ENCODE assay signal across 16 cellular contexts in the genomic region with DNA sequence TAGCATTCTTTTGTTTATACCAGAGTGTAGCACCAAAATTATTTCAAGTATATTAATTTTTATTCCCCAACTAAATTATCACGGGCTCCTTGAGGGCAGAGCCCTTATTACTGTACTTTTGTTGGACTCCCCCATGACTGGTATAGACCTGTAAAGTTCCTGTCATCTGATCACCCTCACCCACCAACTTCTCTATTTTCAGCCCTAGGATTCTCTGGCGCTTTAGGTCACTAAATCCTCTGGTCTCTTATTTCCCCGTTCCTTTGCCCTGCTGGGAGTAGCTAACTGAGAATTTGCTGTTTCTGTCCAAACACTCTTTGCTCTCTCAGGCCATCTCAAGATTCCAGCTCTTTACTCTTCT. TPM values are rescaled to one million over a fixed set of nuclear protein-coding genes. Genes with fewer than 3 reads are reported as not detected.
DNase-seq lines count a peak whose midpoint lies in the region; ATAC-seq, FAIRE-seq and TF ChIP-seq lines count a peak whose summit lies in the region.
"Had no signal": no experiment of that assay in that cellular context is flagged by ENCODE, and none has a peak within 500 bp of the region (broad histone marks: within the 10 kb centered on the region; RNA-seq: fewer than 3 reads in every experiment).

No MANE protein-coding gene starts in this region.

- no peak for TF ChIP-seq EP300 in gastroesophageal sphincter (IDR thresholded peaks at IDR 0.05)

- H3K4me1 ChIP-seq in gastroesophageal sphincter, result peaks cover 0 to 12% (median 0%) of the 10 kb centered on the region in 3 donors
- H3K4me1 ChIP-seq: gastrocnemius medialis had no signal

- H3K27ac ChIP-seq in gastroesophageal sphincter, result no peak overlapping the region
- H3K27ac ChIP-seq: gastrocnemius medialis had no signal

- TF ChIP-seq POLR2A in gastroesophageal sphincter (IDR thresholded peaks at IDR 0.05), result no peak

- no peaks in the 10 kb centered on the region for H3K36me3 Mint-ChIP-seq in stimulated activated naive CD8-positive, alpha-beta T cell treated with anti-CD3 and anti-CD28 coated beads, Interleukin-15, Interleukin-2, amounts not matched to agents 100 ng/mL and 50 ng/mL, for 24 hours (ENCODE audit: low read depth)

- peaks cover 28% of the 10 kb centered on the region for H3K4me1 Mint-ChIP-seq in stimulated activated naive CD8-positive, alpha-beta T cell treated with anti-CD3 and anti-CD28 coated beads, Interleukin-15, Interleukin-2, amounts not matched to agents 100 ng/mL and 50 ng/mL, for 24 hours (ENCODE audit: low read depth)
- H3K4me1 Mint-ChIP-seq: endodermal cell had no signal

- TF ChIP-seq CTCF in gastroesophageal sphincter (IDR thresholded peaks at IDR 0.05), result no peak

- no peak overlapping the region for H3K4me3 ChIP-seq in gastroesophageal sphincter
- H3K4me3 ChIP-seq: gastrocnemius medialis had no signal

- peak overlapping the region; percentile 75 for H3K27ac Mint-ChIP-seq in stimulated activated naive CD8-positive, alpha-beta T cell treated with anti-CD3 and anti-CD28 coated beads, Interleukin-15, Interleukin-2, amounts not matched to agents 100 ng/mL and 50 ng/mL, for 24 hours
- H3K27ac Mint-ChIP-seq: endodermal cell had no signal

- peaks cover 7% of the 10 kb centered on the region for H3K9me3 Mint-ChIP-seq in stimulated activated naive CD8-positive, alpha-beta T cell treated with anti-CD3 and anti-CD28 coated beads, Interleukin-15, Interleukin-2, amounts not matched to agents 100 ng/mL and 50 ng/mL, for 24 hours

- no peak for ATAC-seq in stimulated activated naive CD8-positive, alpha-beta T cell treated with anti-CD3 and anti-CD28 coated beads, Interleukin-15, Interleukin-2, amounts not matched to agents 100 U/mL and 50 U/mL, for 24 hours
- ATAC-seq in HG02623 (IDR thresholded peaks at IDR 0.05; ENCODE audit: unreplicated experiment) (peak; percentile 12), HG03457 (IDR thresholded peaks at IDR 0.05; ENCODE audit: unreplicated experiment) (peak; percentile 11), gastroesophageal sphincter (no peak)
- ATAC-seq: gastrocnemius medialis had no signal

- FAIRE-seq in frontal cortex (lab: Jason Lieb, UNC), result no peak
- FAIRE-seq: bronchial epithelial cell had no signal

- H3K36me3 ChIP-seq in gastroesophageal sphincter, result no peaks in the 10 kb centered on the region
- H3K36me3 ChIP-seq: gastrocnemius medialis had no signal

- no peaks in the 10 kb centered on the region for H3K9me3 ChIP-seq in gastroesophageal sphincter
- H3K9me3 ChIP-seq: gastrocnemius medialis had no signal

- WGBS in gastroesophageal sphincter (ENCODE audit: low coverage in 1 of 2), 2 donors, result 86 to 92% methylated on average over 3 of the region's 3 CpGs

- peaks cover 5% of the 10 kb centered on the region for H3K27me3 Mint-ChIP-seq in stimulated activated naive CD8-positive, alpha-beta T cell treated with anti-CD3 and anti-CD28 coated beads, Interleukin-15, Interleukin-2, amounts not matched to agents 100 ng/mL and 50 ng/mL, for 24 hours

- H3K4me3 Mint-ChIP-seq in stimulated activated naive CD8-positive, alpha-beta T cell treated with anti-CD3 and anti-CD28 coated beads, Interleukin-15, Interleukin-2, amounts not matched to agents 100 ng/mL and 50 ng/mL, for 24 hours, result no peak overlapping the region
- H3K4me3 Mint-ChIP-seq: endodermal cell had no signal

- no peaks in the 10 kb centered on the region for H3K27me3 ChIP-seq in gastroesophageal sphincter

- DNase-seq in stimulated activated naive CD8-positive, alpha-beta T cell treated with anti-CD3 and anti-CD28 coated beads, Interleukin-15, Interleukin-2, amounts not matched to agents 100 U/mL and 50 U/mL, for 24 hours, result no peak
- DNase-seq in DMS53 (lab: John Stamatoyannopoulos, UW), result no peak
- no peak for DNase-seq in frontal cortex (ENCODE audit: low spot score in 2 of 2)
- no peak for DNase-seq in NCI-H524 treated with DMSO at 0.1 percent for 48 hours (lab: John Stamatoyannopoulos, UW)
- DNase-seq: activated CD4-positive, alpha-beta T cell treated with anti-CD3 and anti-CD28 coated beads for 4 hours; activated gamma-delta T cell treated with Interleukin-2 at 50 U/mL for 16 hours; endodermal cell; gastrocnemius medialis had no signal

RNA-seq across cellular contexts. Expression of a gene that starts 3.2 kb away (rescaled TPM):
- total RNA-seq in frontal cortex (not detected), gastroesophageal sphincter (under 1 TPM in 1 of 4 donors, not detected in 3; 0.16 TPM)

RNA-seq across cellular contexts. Expression of a gene that starts 37.6 kb away (rescaled TPM):
- total RNA-seq in frontal cortex (not detected), gastroesophageal sphincter (not detected)
- total RNA-seq: bronchial epithelial cell, endodermal cell, gastrocnemius medialis, kidney epithelial cell, myocyte, pulmonary artery endothelial cell had no signal

RNA-seq across cellular contexts. Expression of a gene that starts 57.7 kb away (rescaled TPM):
- not detected for total RNA-seq in frontal cortex
- total RNA-seq in gastroesophageal sphincter, result under 1 TPM in 1 of 4 donors, not detected in 3; 0.31 TPM
- total RNA-seq: bronchial epithelial cell, endodermal cell, gastrocnemius medialis, kidney epithelial cell, pulmonary artery endothelial cell had no signal

Comparison
In these comparisons a context has a peak if more than half of its experiments do, and no peak if none do; other contexts are left out.
1. ATAC-seq: peak in HG02623 (single experiment) and HG03457 (single experiment); none in stimulated activated naive CD8-positive, alpha-beta T cell treated with anti-CD3 and anti-CD28 coated beads, Interleukin-15, Interleukin-2, amounts not matched to agents 100 U/mL and 50 U/mL, for 24 hours (single experiment) and gastroesophageal sphincter (single experiment).